Comparison of ENCODE assay signal across 1 cellular context in the genomic region with DNA sequence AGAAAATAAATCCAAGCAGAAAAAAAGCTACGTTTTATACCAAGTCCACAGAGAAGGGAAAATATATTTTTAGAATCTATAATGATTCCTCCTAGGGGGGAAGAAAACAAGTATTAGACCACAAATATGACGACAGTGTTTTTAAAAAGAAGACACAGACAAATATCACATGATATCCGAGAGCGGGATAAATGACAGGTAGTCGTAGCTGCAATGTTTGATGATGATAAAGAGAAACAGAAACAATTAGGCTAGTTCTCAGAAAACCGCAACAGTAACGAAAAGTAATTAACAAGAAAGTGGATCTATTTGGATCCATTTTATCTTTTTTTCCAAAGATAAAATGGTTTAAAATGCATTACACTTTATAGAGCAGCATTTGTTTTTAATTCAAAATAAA.
TF ChIP-seq lines count a peak whose summit lies in the region.

No MANE protein-coding gene starts in this region.

TF ChIP-seq in IMR-90, 13 proteins besides CTCF, POLR2A, EP300 and RAD21 (continued from another document):
- TF ChIP-seq USF2 (IDR thresholded peaks at IDR 0.05; ENCODE audit: low read depth, low read length) (no peak), SMC3 (IDR thresholded peaks at IDR 0.05; ENCODE audit: low read depth, low read length) (no peak), RFX5 (IDR thresholded peaks at IDR 0.05; ENCODE audit: low read depth, low read length) (no peak)
- TF ChIP-seq, protein P1, sequence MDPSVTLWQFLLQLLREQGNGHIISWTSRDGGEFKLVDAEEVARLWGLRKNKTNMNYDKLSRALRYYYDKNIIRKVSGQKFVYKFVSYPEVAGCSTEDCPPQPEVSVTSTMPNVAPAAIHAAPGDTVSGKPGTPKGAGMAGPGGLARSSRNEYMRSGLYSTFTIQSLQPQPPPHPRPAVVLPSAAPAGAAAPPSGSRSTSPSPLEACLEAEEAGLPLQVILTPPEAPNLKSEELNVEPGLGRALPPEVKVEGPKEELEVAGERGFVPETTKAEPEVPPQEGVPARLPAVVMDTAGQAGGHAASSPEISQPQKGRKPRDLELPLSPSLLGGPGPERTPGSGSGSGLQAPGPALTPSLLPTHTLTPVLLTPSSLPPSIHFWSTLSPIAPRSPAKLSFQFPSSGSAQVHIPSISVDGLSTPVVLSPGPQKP (IDR thresholded peaks at IDR 0.05; ENCODE audit: borderline replicate concordance, low read depth, low read length), result no peak
TF ChIP-seq in IMR-90: peak in this region for 0.
